ENCODE assay signal across 20 cellular contexts in the genomic region with DNA sequence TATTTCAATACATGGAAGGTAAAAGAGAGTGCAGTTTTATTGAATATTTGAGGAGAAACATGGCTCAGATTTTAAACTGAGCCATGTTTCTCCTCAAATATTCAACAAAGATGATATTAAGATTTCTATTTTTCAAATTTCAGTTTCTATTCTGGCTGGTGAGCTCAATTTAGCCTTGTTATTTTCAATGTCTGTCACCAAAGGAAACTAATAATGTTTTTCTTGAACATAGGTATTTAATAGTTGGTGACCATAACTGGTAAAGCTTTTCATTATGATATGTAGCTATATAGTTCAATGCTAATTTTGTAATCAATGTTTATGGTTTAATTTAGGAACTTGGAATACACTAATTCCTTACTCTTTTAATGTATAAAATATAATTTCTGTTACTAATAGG.
"Had no signal": no experiment of that assay in that cellular context is flagged by ENCODE, and none has a peak within 500 bp of the region (broad histone marks: within the 10 kb centered on the region; RNA-seq: fewer than 3 reads in every experiment).

No MANE protein-coding gene starts in this region.

- H3K9me3 Mint-ChIP-seq: activated naive CD4-positive, alpha-beta T cell treated with anti-CD3 and anti-CD28 coated beads, Interleukin-2, amount 50 U/mL, for 72 hours; dendritic cell treated with granulocyte-macrophage colony-stimulating factor and Interleukin-4, amounts not matched to agents 40 ng/mL and 50 ng/mL, for 4 days; mesothelial cell of epicardium; natural killer cell treated with Interleukin-12 subunit alpha and Interleukin-12 subunit beta and Interleukin-15 and Interleukin-18, amount 100 ng/mL, for 72 hours; stimulated activated naive B cell treated with anti-CD40 and anti-IgM and Interleukin-4, amounts not matched to agents 10 μg/mL and 1 μg/mL and 100 μg/mL, for 72 hours had no signal

- H3K4me3 ChIP-seq: cardiac muscle cell, gastroesophageal sphincter, heart right ventricle, left lung, spleen, thoracic aorta, upper lobe of left lung had no signal

- H3K27me3 ChIP-seq: cardiac muscle cell, gastroesophageal sphincter, heart right ventricle, left lung, neutrophil, spleen, upper lobe of left lung had no signal

- H3K4me1 Mint-ChIP-seq: mesothelial cell of epicardium; stimulated activated naive B cell treated with anti-CD40 and anti-IgM and Interleukin-4, amounts not matched to agents 10 μg/mL and 1 μg/mL and 100 μg/mL, for 72 hours had no signal

- H3K27me3 Mint-ChIP-seq: dendritic cell treated with granulocyte-macrophage colony-stimulating factor and Interleukin-4, amounts not matched to agents 40 ng/mL and 50 ng/mL, for 4 days; natural killer cell treated with Interleukin-12 subunit alpha and Interleukin-12 subunit beta and Interleukin-15 and Interleukin-18, amount 100 ng/mL, for 72 hours; stimulated activated naive B cell treated with anti-CD40 and anti-IgM and Interleukin-4, amounts not matched to agents 10 μg/mL and 1 μg/mL and 100 μg/mL, for 72 hours had no signal

- H3K27ac Mint-ChIP-seq: activated naive CD4-positive, alpha-beta T cell treated with anti-CD3 and anti-CD28 coated beads, Interleukin-2, amount 50 U/mL, for 72 hours; dendritic cell treated with granulocyte-macrophage colony-stimulating factor and Interleukin-4, amounts not matched to agents 40 ng/mL and 50 ng/mL, for 4 days; mesothelial cell of epicardium; natural killer cell treated with Interleukin-12 subunit alpha and Interleukin-12 subunit beta and Interleukin-15 and Interleukin-18, amount 100 ng/mL, for 72 hours; stimulated activated naive B cell treated with anti-CD40 and anti-IgM and Interleukin-4, amounts not matched to agents 10 μg/mL and 1 μg/mL and 100 μg/mL, for 72 hours had no signal

- ATAC-seq: activated naive CD4-positive, alpha-beta T cell treated with anti-CD3 and anti-CD28 coated beads, Interleukin-2, amount 50 U/mL, for 72 hours; esophagus mucosa; gastroesophageal sphincter; heart right ventricle; left lung; natural killer cell treated with Interleukin-12 subunit alpha and Interleukin-12 subunit beta and Interleukin-15 and Interleukin-18, amount 100 ng/mL, for 72 hours; stimulated activated naive B cell treated with anti-CD40 and anti-IgM and Interleukin-4, amounts not matched to agents 10 μg/mL and 1 μg/mL and 100 μg/mL, for 72 hours had no signal

- H3K4me1 ChIP-seq: left lung, spleen, upper lobe of left lung had no signal

- H3K36me3 ChIP-seq: cardiac muscle cell, gastroesophageal sphincter, heart right ventricle, left lung, neutrophil, spleen, thoracic aorta, upper lobe of left lung had no signal

- H3K27ac ChIP-seq: gastroesophageal sphincter, heart right ventricle, left lung, neutrophil, spleen, thoracic aorta, upper lobe of left lung, VCaP had no signal

- H3K9me3 ChIP-seq: gastroesophageal sphincter, heart right ventricle, left lung, neutrophil, spleen, thoracic aorta, upper lobe of left lung had no signal

- H3K36me3 Mint-ChIP-seq: activated naive CD4-positive, alpha-beta T cell treated with anti-CD3 and anti-CD28 coated beads, Interleukin-2, amount 50 U/mL, for 72 hours; natural killer cell treated with Interleukin-12 subunit alpha and Interleukin-12 subunit beta and Interleukin-15 and Interleukin-18, amount 100 ng/mL, for 72 hours; stimulated activated naive B cell treated with anti-CD40 and anti-IgM and Interleukin-4, amounts not matched to agents 10 μg/mL and 1 μg/mL and 100 μg/mL, for 72 hours had no signal

- H3K4me3 Mint-ChIP-seq: dendritic cell treated with granulocyte-macrophage colony-stimulating factor and Interleukin-4, amounts not matched to agents 40 ng/mL and 50 ng/mL, for 4 days; mesothelial cell of epicardium; natural killer cell treated with Interleukin-12 subunit alpha and Interleukin-12 subunit beta and Interleukin-15 and Interleukin-18, amount 100 ng/mL, for 72 hours; stimulated activated naive B cell treated with anti-CD40 and anti-IgM and Interleukin-4, amounts not matched to agents 10 μg/mL and 1 μg/mL and 100 μg/mL, for 72 hours had no signal

- DNase-seq: activated CD4-positive, alpha-beta T cell treated with anti-CD3 and anti-CD28 coated beads, Interleukin-2, amount 50 U/mL, for 4 hours; activated CD4-positive, CD25-positive, alpha-beta regulatory T cell treated with anti-CD3 and anti-CD28 coated beads, Interleukin-2, amount 50 U/mL, for 72 hours; activated gamma-delta T cell treated with Interleukin-2 at 50 U/mL for 16 hours; amygdala; effector CD8-positive, alpha-beta T cell; heart right ventricle; left lung; spleen; stimulated activated naive B cell treated with anti-CD40 and anti-IgM and Interleukin-4, amounts not matched to agents 10 μg/mL and 1 μg/mL and 100 μg/mL, for 72 hours; upper lobe of left lung had no signal
